31 cellular contexts compared by ENCODE assay signal in genomic region chr15:35851491-35851890, GRCh38.
"Had no signal": no experiment of that assay in that cellular context is flagged by ENCODE, and none has a peak within 500 bp of the region (broad histone marks: within the 10 kb centered on the region; RNA-seq: fewer than 3 reads in every experiment).

No MANE protein-coding gene starts in this region.

- H3K36me3 ChIP-seq: neutrophil, ovary, right lobe of liver, sigmoid colon, stomach, suprapubic skin, tibial artery, transverse colon, upper lobe of right lung, uterus had no signal

- DNase-seq: naive thymus-derived CD8-positive, alpha-beta T cell; nephron progenitor cell; nucleus accumbens; ovary; posterior cingulate gyrus; psoas muscle; right cardiac atrium; right lobe of liver; sigmoid colon; small intestine; stimulated activated CD4-positive, alpha-beta T cell treated with anti-CD3 and anti-CD28 coated beads, Interleukin-15, amount 100 ng/mL, for 24 hours; stimulated activated CD4-positive, alpha-beta T cell treated with anti-CD3 and anti-CD28 coated beads, Interleukin-2, amount 100 ng/mL, for 24 hours; stimulated activated CD4-positive, alpha-beta T cell treated with anti-CD3 and anti-CD28 coated beads, Interleukin-2, amount 100 ng/mL, for 48 hours; stimulated activated CD4-positive, alpha-beta T cell treated with anti-CD3 and anti-CD28 coated beads, Interleukin-4, amount 100 ng/mL, for 24 hours; stimulated activated naive B cell treated with anti-CD40 and anti-IgM and Interleukin-4, amounts not matched to agents 10 μg/mL and 1 μg/mL and 100 μg/mL, for 72 hours; stimulated activated naive CD4-positive, alpha-beta T cell treated with Interleukin-2 at 50 U/mL for 16 hours; stomach; testis; tibial artery; transverse colon; upper lobe of right lung; uterus had no signal

- H3K4me3 ChIP-seq: ovary, psoas muscle, right lobe of liver, sigmoid colon, stomach, suprapubic skin, testis, tibial artery, transverse colon, upper lobe of right lung, uterus had no signal

- H3K27me3 ChIP-seq: neutrophil, ovary, right lobe of liver, sigmoid colon, stomach, suprapubic skin, testis, tibial artery, transverse colon, upper lobe of right lung, uterus had no signal

- FAIRE-seq: small intestine had no signal

- H3K9me3 Mint-ChIP-seq: nephron progenitor cell; neural crest cell; stimulated activated effector memory CD8-positive, alpha-beta T cell treated with anti-CD3 and anti-CD28 coated beads, Interleukin-12 subunit alpha, Interleukin-12 subunit beta, amount 100 ng/mL, for 72 hours; stimulated activated naive B cell treated with anti-CD40 and anti-IgM and Interleukin-4, amounts not matched to agents 10 μg/mL and 1 μg/mL and 100 μg/mL, for 72 hours; stimulated activated naive CD8-positive, alpha-beta T cell treated with anti-CD3 and anti-CD28 coated beads, Interleukin-15, Interleukin-2, amounts not matched to agents 100 ng/mL and 50 ng/mL, for 24 hours; type B pancreatic cell had no signal

- H3K4me1 ChIP-seq: parathyroid adenoma, right lobe of liver, sigmoid colon, stomach, suprapubic skin, testis, transverse colon, upper lobe of right lung, uterus had no signal

- H3K9me3 ChIP-seq: neutrophil, ovary, psoas muscle, right lobe of liver, sigmoid colon, stomach, suprapubic skin, testis, tibial artery, transverse colon, upper lobe of right lung, uterus had no signal

- H3K36me3 Mint-ChIP-seq: naive thymus-derived CD8-positive, alpha-beta T cell; natural killer cell treated with Interleukin-12 subunit alpha and Interleukin-12 subunit beta and Interleukin-15 and Interleukin-18, amount 100 ng/mL, for 72 hours; stimulated activated effector memory CD8-positive, alpha-beta T cell treated with anti-CD3 and anti-CD28 coated beads, Interleukin-12 subunit alpha, Interleukin-12 subunit beta, amount 100 ng/mL, for 72 hours; stimulated activated naive B cell treated with anti-CD40 and anti-IgM and Interleukin-4, amounts not matched to agents 10 μg/mL and 1 μg/mL and 100 μg/mL, for 72 hours; type B pancreatic cell had no signal

- H2AFZ ChIP-seq: parathyroid adenoma had no signal

- H3K27ac ChIP-seq: neutrophil, ovary, parathyroid adenoma, psoas muscle, right lobe of liver, sigmoid colon, stomach, suprapubic skin, testis, tibial artery, transverse colon, upper lobe of right lung, uterus had no signal

- H3K27me3 Mint-ChIP-seq: natural killer cell treated with Interleukin-12 subunit alpha and Interleukin-12 subunit beta and Interleukin-15 and Interleukin-18, amount 100 ng/mL, for 72 hours; stimulated activated naive B cell treated with anti-CD40 and anti-IgM and Interleukin-4, amounts not matched to agents 10 μg/mL and 1 μg/mL and 100 μg/mL, for 72 hours; stimulated activated naive CD8-positive, alpha-beta T cell treated with anti-CD3 and anti-CD28 coated beads, Interleukin-15, Interleukin-2, amounts not matched to agents 100 ng/mL and 50 ng/mL, for 24 hours; type B pancreatic cell had no signal

- H3K27ac Mint-ChIP-seq: naive thymus-derived CD8-positive, alpha-beta T cell; natural killer cell treated with Interleukin-12 subunit alpha and Interleukin-12 subunit beta and Interleukin-15 and Interleukin-18, amount 100 ng/mL, for 72 hours; nephron progenitor cell; progenitor cell of endocrine pancreas; stimulated activated effector memory CD8-positive, alpha-beta T cell treated with anti-CD3 and anti-CD28 coated beads, Interleukin-12 subunit alpha, Interleukin-12 subunit beta, amount 100 ng/mL, for 72 hours; stimulated activated naive B cell treated with anti-CD40 and anti-IgM and Interleukin-4, amounts not matched to agents 10 μg/mL and 1 μg/mL and 100 μg/mL, for 72 hours; stimulated activated naive CD8-positive, alpha-beta T cell treated with anti-CD3 and anti-CD28 coated beads, Interleukin-15, Interleukin-2, amounts not matched to agents 100 ng/mL and 50 ng/mL, for 24 hours; type B pancreatic cell had no signal

- ATAC-seq: naive thymus-derived CD8-positive, alpha-beta T cell; natural killer cell treated with Interleukin-12 subunit alpha and Interleukin-12 subunit beta and Interleukin-15 and Interleukin-18, amount 100 ng/mL, for 72 hours; psoas muscle; right cardiac atrium; right lobe of liver; stimulated activated effector memory CD8-positive, alpha-beta T cell treated with anti-CD3 and anti-CD28 coated beads, Interleukin-12 subunit alpha, Interleukin-12 subunit beta, amount 100 ng/mL, for 72 hours; stimulated activated naive B cell treated with anti-CD40 and anti-IgM and Interleukin-4, amounts not matched to agents 10 μg/mL and 1 μg/mL and 100 μg/mL, for 72 hours; upper lobe of right lung had no signal

- H3K4me3 Mint-ChIP-seq: naive thymus-derived CD8-positive, alpha-beta T cell; natural killer cell treated with Interleukin-12 subunit alpha and Interleukin-12 subunit beta and Interleukin-15 and Interleukin-18, amount 100 ng/mL, for 72 hours; nephron progenitor cell; neural crest cell; stimulated activated effector memory CD8-positive, alpha-beta T cell treated with anti-CD3 and anti-CD28 coated beads, Interleukin-12 subunit alpha, Interleukin-12 subunit beta, amount 100 ng/mL, for 72 hours; stimulated activated naive B cell treated with anti-CD40 and anti-IgM and Interleukin-4, amounts not matched to agents 10 μg/mL and 1 μg/mL and 100 μg/mL, for 72 hours; stimulated activated naive CD8-positive, alpha-beta T cell treated with anti-CD3 and anti-CD28 coated beads, Interleukin-15, Interleukin-2, amounts not matched to agents 100 ng/mL and 50 ng/mL, for 24 hours; type B pancreatic cell had no signal

- H3K79me2 ChIP-seq: parathyroid adenoma had no signal

- H3K4me1 Mint-ChIP-seq: naive thymus-derived CD8-positive, alpha-beta T cell; nephron progenitor cell; neural crest cell; stimulated activated effector memory CD8-positive, alpha-beta T cell treated with anti-CD3 and anti-CD28 coated beads, Interleukin-12 subunit alpha, Interleukin-12 subunit beta, amount 100 ng/mL, for 72 hours; stimulated activated naive B cell treated with anti-CD40 and anti-IgM and Interleukin-4, amounts not matched to agents 10 μg/mL and 1 μg/mL and 100 μg/mL, for 72 hours had no signal

- H3K9ac ChIP-seq: parathyroid adenoma had no signal
